Comparison of ENCODE assay signal across 1 cellular context in genomic region chr12:54191550-54192022, GRCh38.
TF ChIP-seq lines count a peak whose summit lies in the region.

No MANE protein-coding gene starts in this region.

TF ChIP-seq in HepG2, 621 proteins besides CTCF, POLR2A, EP300 and RAD21 (continued from another document):
- TF ChIP-seq ZNF687 (CRISPR knock-in tag; IDR thresholded peaks at IDR 0.05), result 0 out of 2 replicates have a peak, but pooled peaks have one; percentile 14
- TF ChIP-seq HOXA5 (CRISPR knock-in tag; IDR thresholded peaks at IDR 0.05), result 0 out of 2 replicates have a peak, but pooled peaks have one; percentile 43
- peak; percentile 34; the same call in 1 of the 2 replicates for TF ChIP-seq TBX2 (CRISPR knock-in tag; IDR thresholded peaks at IDR 0.05; ENCODE audit: borderline replicate concordance)
- no peak for TF ChIP-seq U2AF1 (optimal IDR thresholded peaks at IDR 0.05; ENCODE audit: low read depth, low read length)
- TF ChIP-seq ZFP1 (CRISPR knock-in tag; IDR thresholded peaks at IDR 0.05), result no peak
- TF ChIP-seq ZNF264 (CRISPR knock-in tag; IDR thresholded peaks at IDR 0.05), result peak; percentile 32; the same call in 1 of the 2 replicates
- no peak for TF ChIP-seq MTERF4 (CRISPR knock-in tag; IDR thresholded peaks at IDR 0.05)
- 0 out of 2 replicates have a peak, but pooled peaks have one; percentile 31 for TF ChIP-seq MED1 (CRISPR knock-in tag; IDR thresholded peaks at IDR 0.05)
- no peak for TF ChIP-seq MAZ (IDR thresholded peaks at IDR 0.05; ENCODE audit: borderline replicate concordance, low read depth, low read length)
- TF ChIP-seq MAZ (CRISPR knock-in tag; IDR thresholded peaks at IDR 0.05; ENCODE audit: low read depth), result 0 out of 2 replicates have a peak, but pooled peaks have one; percentile 35
- peak; percentile 45; the same call in 1 of the 2 replicates for TF ChIP-seq HOXA3 (CRISPR knock-in tag; IDR thresholded peaks at IDR 0.05)
- TF ChIP-seq MEIS2 (CRISPR knock-in tag; IDR thresholded peaks at IDR 0.05), result peak; percentile 70; the same call in 1 of the 2 replicates
- peak; percentile 83 for TF ChIP-seq XRCC5 (optimal IDR thresholded peaks at IDR 0.05; ENCODE audit: low read length)
- TF ChIP-seq GABPA (IDR thresholded peaks at IDR 0.05; ENCODE audit: low read depth, low read length), result no peak
- TF ChIP-seq GABPA (CRISPR knock-in tag; IDR thresholded peaks at IDR 0.05; ENCODE audit: low read depth), result peak; percentile 64; the same call in 1 of the 2 replicates
- TF ChIP-seq KDM2A (CRISPR knock-in tag; IDR thresholded peaks at IDR 0.05; ENCODE audit: borderline replicate concordance, low read depth), result 0 out of 2 replicates have a peak, but pooled peaks have one; percentile 50
- peak; percentile 24; the same call in 1 of the 2 replicates for TF ChIP-seq BCL6 (CRISPR knock-in tag; IDR thresholded peaks at IDR 0.05)
- peak; percentile 59 for TF ChIP-seq FOXP4 (CRISPR knock-in tag; IDR thresholded peaks at IDR 0.05)
- peak; percentile 79 for TF ChIP-seq STAG1 (CRISPR knock-in tag; IDR thresholded peaks at IDR 0.05)
- peak; percentile 99 for TF ChIP-seq ZNF652 (CRISPR knock-in tag; IDR thresholded peaks at IDR 0.05; ENCODE audit: borderline replicate concordance, low read depth)
- TF ChIP-seq PHF21A (CRISPR knock-in tag; IDR thresholded peaks at IDR 0.05), result 0 out of 2 replicates have a peak, but pooled peaks have one; percentile 32
- 0 out of 2 replicates have a peak, but pooled peaks have one; percentile 34 for TF ChIP-seq ELF3 (CRISPR knock-in tag; IDR thresholded peaks at IDR 0.05)
- no peak for TF ChIP-seq FOXP1 (IDR thresholded peaks at IDR 0.05)
- TF ChIP-seq FOXP1 (CRISPR knock-in tag; IDR thresholded peaks at IDR 0.05), result peak; percentile 14; the same call in 1 of the 2 replicates
- TF ChIP-seq PTBP1 (IDR thresholded peaks at IDR 0.05; ENCODE audit: low read depth, low read length, poor library complexity, severe bottlenecking), result peak; percentile 76
- TF ChIP-seq ZNF256 (CRISPR knock-in tag; conservative IDR thresholded peaks at IDR 0.05), result 0 out of 2 replicates have a peak, but pooled peaks have one; percentile 40
- TF ChIP-seq ISL2 (CRISPR knock-in tag; IDR thresholded peaks at IDR 0.05), result peak; percentile 33; the same call in 1 of the 2 replicates
- TF ChIP-seq HMGXB4 (CRISPR knock-in tag; IDR thresholded peaks at IDR 0.05; ENCODE audit: borderline replicate concordance in 1 of 2, low read depth in 1 of 2), result 0 out of 4 replicates have a peak, but pooled peaks of 1 of the 2 experiments have one; percentile 26
- TF ChIP-seq ETS1 (CRISPR knock-in tag; IDR thresholded peaks at IDR 0.05), result no peak
- TF ChIP-seq ZNF552 (CRISPR knock-in tag; IDR thresholded peaks at IDR 0.05; ENCODE audit: borderline replicate concordance), result no peak
- no peak for TF ChIP-seq SOX6 (IDR thresholded peaks at IDR 0.05)
- peak; percentile 41 for TF ChIP-seq SOX6 (CRISPR knock-in tag; IDR thresholded peaks at IDR 0.05)
- 0 out of 2 replicates have a peak, but pooled peaks have one; percentile 66 for TF ChIP-seq BRCA1 (CRISPR knock-in tag; IDR thresholded peaks at IDR 0.05)
- TF ChIP-seq MIER3 (CRISPR knock-in tag; IDR thresholded peaks at IDR 0.05; ENCODE audit: borderline replicate concordance), result peak; percentile 17; the same call in 1 of the 2 replicates
- peak; percentile 85 for TF ChIP-seq THAP11 (CRISPR knock-in tag; IDR thresholded peaks at IDR 0.05)
- peak; percentile 25; the same call in 1 of the 2 replicates for TF ChIP-seq ZNF788 (CRISPR knock-in tag; IDR thresholded peaks at IDR 0.05; ENCODE audit: borderline replicate concordance)
- TF ChIP-seq FOXJ3 (CRISPR knock-in tag; IDR thresholded peaks at IDR 0.05; ENCODE audit: borderline replicate concordance), result 0 out of 2 replicates have a peak, but pooled peaks have one; percentile 45
- TF ChIP-seq ZNF263 (CRISPR knock-in tag; IDR thresholded peaks at IDR 0.05), result no peak
- 0 out of 2 replicates have a peak, but pooled peaks have one; percentile 49 for TF ChIP-seq ZNF232 (CRISPR knock-in tag; IDR thresholded peaks at IDR 0.05; ENCODE audit: borderline replicate concordance)
- TF ChIP-seq ZNF362 (CRISPR knock-in tag; IDR thresholded peaks at IDR 0.05; ENCODE audit: borderline replicate concordance), result peak; percentile 100
- 0 out of 2 replicates have a peak, but pooled peaks have one; percentile 9 for TF ChIP-seq SOX5 (CRISPR knock-in tag; IDR thresholded peaks at IDR 0.05; ENCODE audit: borderline replicate concordance)
- no peak for TF ChIP-seq ZNF660 (CRISPR knock-in tag; IDR thresholded peaks at IDR 0.05; ENCODE audit: borderline replicate concordance, low read depth)
- TF ChIP-seq SMC3 (IDR thresholded peaks at IDR 0.05; ENCODE audit: low read length), result peak; percentile 70
